1 cellular context compared by ENCODE assay signal in the genomic region with DNA sequence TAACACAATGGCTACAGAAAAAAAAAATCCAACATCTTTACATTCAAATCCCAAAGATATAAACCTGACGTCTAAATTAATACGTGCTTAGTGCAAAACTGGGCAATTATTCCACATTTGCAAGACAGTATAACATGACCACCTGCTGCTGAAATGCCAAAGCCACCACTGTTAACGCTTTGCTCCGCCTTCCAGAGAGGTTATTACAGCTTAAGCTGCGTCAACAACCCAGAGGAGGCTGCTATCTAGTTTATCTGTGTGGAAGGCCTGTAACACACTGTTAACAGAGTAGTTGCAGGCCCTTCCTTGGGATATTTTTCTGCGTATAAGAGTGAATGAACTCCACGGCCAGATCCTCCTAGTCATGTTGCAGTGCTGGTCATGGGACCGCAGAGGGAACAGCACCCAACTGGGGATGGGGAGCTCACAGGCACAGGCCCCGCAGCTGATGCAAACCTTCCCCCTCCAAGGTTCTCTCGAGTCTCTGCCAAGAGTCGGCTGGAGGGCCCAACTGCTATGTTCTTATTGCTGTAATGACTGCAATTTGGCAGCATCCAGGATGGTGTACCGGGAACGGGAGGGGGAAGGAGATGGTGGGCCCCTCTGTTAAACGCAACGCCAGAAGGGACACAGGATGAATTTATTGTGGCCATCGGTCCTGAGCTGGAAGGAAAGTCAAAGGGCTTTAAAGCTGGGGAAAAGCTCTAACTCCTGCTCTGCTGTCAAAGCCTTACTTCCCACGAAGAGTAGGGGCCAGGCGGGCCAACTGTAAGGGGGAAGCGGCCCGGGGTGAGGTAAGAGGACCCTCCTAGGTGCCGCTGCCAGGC.
TF ChIP-seq lines count a peak whose summit lies in the region.

No MANE protein-coding gene starts in this region.

TF ChIP-seq in HepG2, 621 proteins besides CTCF, POLR2A, EP300 and RAD21 (continued from another document and continues in another):
- TF ChIP-seq, protein P1, sequence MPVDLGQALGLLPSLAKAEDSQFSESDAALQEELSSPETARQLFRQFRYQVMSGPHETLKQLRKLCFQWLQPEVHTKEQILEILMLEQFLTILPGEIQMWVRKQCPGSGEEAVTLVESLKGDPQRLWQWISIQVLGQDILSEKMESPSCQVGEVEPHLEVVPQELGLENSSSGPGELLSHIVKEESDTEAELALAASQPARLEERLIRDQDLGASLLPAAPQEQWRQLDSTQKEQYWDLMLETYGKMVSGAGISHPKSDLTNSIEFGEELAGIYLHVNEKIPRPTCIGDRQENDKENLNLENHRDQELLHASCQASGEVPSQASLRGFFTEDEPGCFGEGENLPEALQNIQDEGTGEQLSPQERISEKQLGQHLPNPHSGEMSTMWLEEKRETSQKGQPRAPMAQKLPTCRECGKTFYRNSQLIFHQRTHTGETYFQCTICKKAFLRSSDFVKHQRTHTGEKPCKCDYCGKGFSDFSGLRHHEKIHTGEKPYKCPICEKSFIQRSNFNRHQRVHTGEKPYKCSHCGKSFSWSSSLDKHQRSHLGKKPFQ (CRISPR knock-in tag; IDR thresholded peaks at IDR 0.05; ENCODE audit: insufficient replicate concordance), result no peak
- TF ChIP-seq ARNTL (CRISPR knock-in tag; IDR thresholded peaks at IDR 0.05) (no peak), CAMTA2 (CRISPR knock-in tag; IDR thresholded peaks at IDR 0.05; ENCODE audit: borderline replicate concordance) (no peak), ARHGAP35 (CRISPR knock-in tag; IDR thresholded peaks at IDR 0.05; ENCODE audit: borderline replicate concordance) (no peak; the same call in 1 of the 2 replicates), TMF1 (CRISPR knock-in tag; IDR thresholded peaks at IDR 0.05; ENCODE audit: low read depth) (no peak; the same call in 1 of the 2 replicates), RELA (CRISPR knock-in tag; IDR thresholded peaks at IDR 0.05) (no peak), ZBTB7A (CRISPR knock-in tag; IDR thresholded peaks at IDR 0.05) (peak; percentile 43; the same call in 1 of the 2 replicates), REPIN1 (CRISPR knock-in tag; IDR thresholded peaks at IDR 0.05; ENCODE audit: borderline replicate concordance, low read depth) (peak; percentile 7; the same call in 1 of the 2 replicates), ZNF383 (CRISPR knock-in tag; IDR thresholded peaks at IDR 0.05; ENCODE audit: borderline replicate concordance) (no peak), FLYWCH1 (CRISPR knock-in tag; IDR thresholded peaks at IDR 0.05) (no peak), YY1 (IDR thresholded peaks at IDR 0.05; ENCODE audit: insufficient read depth, insufficient replicate concordance, low read depth, low read length) (no peak), ZNF124 (CRISPR knock-in tag; IDR thresholded peaks at IDR 0.05) (no peak; the same call in 1 of the 2 replicates), ZNF253 (CRISPR knock-in tag; IDR thresholded peaks at IDR 0.05; ENCODE audit: borderline replicate concordance) (no peak), CBX1 (IDR thresholded peaks at IDR 0.05; ENCODE audit: low read depth) (no peak), ZNF670 (CRISPR knock-in tag; IDR thresholded peaks at IDR 0.05; ENCODE audit: borderline replicate concordance) (no peak), ZNF878 (CRISPR knock-in tag; IDR thresholded peaks at IDR 0.05) (peak; percentile 51), POLR2AphosphoS2 (IDR thresholded peaks at IDR 0.05; ENCODE audit: low read depth, low read length) (no peak), FOXC1 (CRISPR knock-in tag; IDR thresholded peaks at IDR 0.05; ENCODE audit: borderline replicate concordance) (no peak), FOXK1 (CRISPR knock-in tag; IDR thresholded peaks at IDR 0.05; ENCODE audit: borderline replicate concordance, low read depth) (no peak), HOXD1 (CRISPR knock-in tag; IDR thresholded peaks at IDR 0.05) (no peak), ZSCAN30 (CRISPR knock-in tag; IDR thresholded peaks at IDR 0.05) (no peak; the same call in 1 of the 2 replicates)
- TF ChIP-seq, protein P2, sequence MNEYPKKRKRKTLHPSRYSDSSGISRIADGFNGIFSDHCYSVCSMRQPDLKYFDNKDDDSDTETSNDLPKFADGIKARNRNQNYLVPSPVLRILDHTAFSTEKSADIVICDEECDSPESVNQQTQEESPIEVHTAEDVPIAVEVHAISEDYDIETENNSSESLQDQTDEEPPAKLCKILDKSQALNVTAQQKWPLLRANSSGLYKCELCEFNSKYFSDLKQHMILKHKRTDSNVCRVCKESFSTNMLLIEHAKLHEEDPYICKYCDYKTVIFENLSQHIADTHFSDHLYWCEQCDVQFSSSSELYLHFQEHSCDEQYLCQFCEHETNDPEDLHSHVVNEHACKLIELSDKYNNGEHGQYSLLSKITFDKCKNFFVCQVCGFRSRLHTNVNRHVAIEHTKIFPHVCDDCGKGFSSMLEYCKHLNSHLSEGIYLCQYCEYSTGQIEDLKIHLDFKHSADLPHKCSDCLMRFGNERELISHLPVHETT (CRISPR knock-in tag; conservative IDR thresholded peaks at IDR 0.05), result 0 out of 2 replicates have a peak, but pooled peaks have one; percentile 16
- TF ChIP-seq, protein P3, sequence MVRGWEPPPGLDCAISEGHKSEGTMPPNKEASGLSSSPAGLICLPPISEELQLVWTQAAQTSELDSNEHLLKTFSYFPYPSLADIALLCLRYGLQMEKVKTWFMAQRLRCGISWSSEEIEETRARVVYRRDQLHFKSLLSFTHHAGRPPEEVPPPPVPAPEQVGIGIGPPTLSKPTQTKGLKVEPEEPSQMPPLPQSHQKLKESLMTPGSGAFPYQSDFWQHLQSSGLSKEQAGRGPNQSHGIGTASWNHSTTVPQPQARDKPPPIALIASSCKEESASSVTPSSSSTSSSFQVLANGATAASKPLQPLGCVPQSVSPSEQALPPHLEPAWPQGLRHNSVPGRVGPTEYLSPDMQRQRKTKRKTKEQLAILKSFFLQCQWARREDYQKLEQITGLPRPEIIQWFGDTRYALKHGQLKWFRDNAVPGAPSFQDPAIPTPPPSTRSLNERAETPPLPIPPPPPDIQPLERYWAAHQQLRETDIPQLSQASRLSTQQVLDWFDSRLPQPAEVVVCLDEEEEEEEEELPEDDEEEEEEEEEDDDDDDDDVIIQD (CRISPR knock-in tag; IDR thresholded peaks at IDR 0.05; ENCODE audit: low read depth), result no peak
- TF ChIP-seq, protein P4, sequence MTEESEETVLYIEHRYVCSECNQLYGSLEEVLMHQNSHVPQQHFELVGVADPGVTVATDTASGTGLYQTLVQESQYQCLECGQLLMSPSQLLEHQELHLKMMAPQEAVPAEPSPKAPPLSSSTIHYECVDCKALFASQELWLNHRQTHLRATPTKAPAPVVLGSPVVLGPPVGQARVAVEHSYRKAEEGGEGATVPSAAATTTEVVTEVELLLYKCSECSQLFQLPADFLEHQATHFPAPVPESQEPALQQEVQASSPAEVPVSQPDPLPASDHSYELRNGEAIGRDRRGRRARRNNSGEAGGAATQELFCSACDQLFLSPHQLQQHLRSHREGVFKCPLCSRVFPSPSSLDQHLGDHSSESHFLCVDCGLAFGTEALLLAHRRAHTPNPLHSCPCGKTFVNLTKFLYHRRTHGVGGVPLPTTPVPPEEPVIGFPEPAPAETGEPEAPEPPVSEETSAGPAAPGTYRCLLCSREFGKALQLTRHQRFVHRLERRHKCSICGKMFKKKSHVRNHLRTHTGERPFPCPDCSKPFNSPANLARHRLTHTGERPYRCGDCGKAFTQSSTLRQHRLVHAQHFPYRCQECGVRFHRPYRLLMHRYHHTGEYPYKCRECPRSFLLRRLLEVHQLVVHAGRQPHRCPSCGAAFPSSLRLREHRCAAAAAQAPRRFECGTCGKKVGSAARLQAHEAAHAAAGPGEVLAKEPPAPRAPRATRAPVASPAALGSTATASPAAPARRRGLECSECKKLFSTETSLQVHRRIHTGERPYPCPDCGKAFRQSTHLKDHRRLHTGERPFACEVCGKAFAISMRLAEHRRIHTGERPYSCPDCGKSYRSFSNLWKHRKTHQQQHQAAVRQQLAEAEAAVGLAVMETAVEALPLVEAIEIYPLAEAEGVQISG (CRISPR knock-in tag; IDR thresholded peaks at IDR 0.05), result no peak
- TF ChIP-seq, protein P5, sequence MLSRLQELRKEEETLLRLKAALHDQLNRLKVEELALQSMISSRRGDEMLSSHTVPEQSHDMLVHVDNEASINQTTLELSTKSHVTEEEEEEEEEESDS (CRISPR knock-in tag; IDR thresholded peaks at IDR 0.05; ENCODE audit: borderline replicate concordance), result no peak
- TF ChIP-seq, protein P6, sequence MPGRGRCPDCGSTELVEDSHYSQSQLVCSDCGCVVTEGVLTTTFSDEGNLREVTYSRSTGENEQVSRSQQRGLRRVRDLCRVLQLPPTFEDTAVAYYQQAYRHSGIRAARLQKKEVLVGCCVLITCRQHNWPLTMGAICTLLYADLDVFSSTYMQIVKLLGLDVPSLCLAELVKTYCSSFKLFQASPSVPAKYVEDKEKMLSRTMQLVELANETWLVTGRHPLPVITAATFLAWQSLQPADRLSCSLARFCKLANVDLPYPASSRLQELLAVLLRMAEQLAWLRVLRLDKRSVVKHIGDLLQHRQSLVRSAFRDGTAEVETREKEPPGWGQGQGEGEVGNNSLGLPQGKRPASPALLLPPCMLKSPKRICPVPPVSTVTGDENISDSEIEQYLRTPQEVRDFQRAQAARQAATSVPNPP (CRISPR knock-in tag; IDR thresholded peaks at IDR 0.05), result no peak
- TF ChIP-seq, protein P7, sequence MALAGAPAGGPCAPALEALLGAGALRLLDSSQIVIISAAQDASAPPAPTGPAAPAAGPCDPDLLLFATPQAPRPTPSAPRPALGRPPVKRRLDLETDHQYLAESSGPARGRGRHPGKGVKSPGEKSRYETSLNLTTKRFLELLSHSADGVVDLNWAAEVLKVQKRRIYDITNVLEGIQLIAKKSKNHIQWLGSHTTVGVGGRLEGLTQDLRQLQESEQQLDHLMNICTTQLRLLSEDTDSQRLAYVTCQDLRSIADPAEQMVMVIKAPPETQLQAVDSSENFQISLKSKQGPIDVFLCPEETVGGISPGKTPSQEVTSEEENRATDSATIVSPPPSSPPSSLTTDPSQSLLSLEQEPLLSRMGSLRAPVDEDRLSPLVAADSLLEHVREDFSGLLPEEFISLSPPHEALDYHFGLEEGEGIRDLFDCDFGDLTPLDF (CRISPR knock-in tag; IDR thresholded peaks at IDR 0.05), result no peak
- TF ChIP-seq, protein P8, sequence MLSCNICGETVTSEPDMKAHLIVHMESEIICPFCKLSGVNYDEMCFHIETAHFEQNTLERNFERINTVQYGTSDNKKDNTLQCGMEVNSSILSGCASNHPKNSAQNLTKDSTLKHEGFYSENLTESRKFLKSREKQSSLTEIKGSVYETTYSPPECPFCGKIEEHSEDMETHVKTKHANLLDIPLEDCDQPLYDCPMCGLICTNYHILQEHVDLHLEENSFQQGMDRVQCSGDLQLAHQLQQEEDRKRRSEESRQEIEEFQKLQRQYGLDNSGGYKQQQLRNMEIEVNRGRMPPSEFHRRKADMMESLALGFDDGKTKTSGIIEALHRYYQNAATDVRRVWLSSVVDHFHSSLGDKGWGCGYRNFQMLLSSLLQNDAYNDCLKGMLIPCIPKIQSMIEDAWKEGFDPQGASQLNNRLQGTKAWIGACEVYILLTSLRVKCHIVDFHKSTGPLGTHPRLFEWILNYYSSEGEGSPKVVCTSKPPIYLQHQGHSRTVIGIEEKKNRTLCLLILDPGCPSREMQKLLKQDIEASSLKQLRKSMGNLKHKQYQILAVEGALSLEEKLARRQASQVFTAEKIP (CRISPR knock-in tag; IDR thresholded peaks at IDR 0.05; ENCODE audit: borderline replicate concordance), result no peak
- TF ChIP-seq, protein P9, sequence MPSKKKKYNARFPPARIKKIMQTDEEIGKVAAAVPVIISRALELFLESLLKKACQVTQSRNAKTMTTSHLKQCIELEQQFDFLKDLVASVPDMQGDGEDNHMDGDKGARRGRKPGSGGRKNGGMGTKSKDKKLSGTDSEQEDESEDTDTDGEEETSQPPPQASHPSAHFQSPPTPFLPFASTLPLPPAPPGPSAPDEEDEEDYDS (CRISPR knock-in tag; IDR thresholded peaks at IDR 0.05), result peak; percentile 57; the same call in 1 of the 2 replicates
- TF ChIP-seq, protein P10, sequence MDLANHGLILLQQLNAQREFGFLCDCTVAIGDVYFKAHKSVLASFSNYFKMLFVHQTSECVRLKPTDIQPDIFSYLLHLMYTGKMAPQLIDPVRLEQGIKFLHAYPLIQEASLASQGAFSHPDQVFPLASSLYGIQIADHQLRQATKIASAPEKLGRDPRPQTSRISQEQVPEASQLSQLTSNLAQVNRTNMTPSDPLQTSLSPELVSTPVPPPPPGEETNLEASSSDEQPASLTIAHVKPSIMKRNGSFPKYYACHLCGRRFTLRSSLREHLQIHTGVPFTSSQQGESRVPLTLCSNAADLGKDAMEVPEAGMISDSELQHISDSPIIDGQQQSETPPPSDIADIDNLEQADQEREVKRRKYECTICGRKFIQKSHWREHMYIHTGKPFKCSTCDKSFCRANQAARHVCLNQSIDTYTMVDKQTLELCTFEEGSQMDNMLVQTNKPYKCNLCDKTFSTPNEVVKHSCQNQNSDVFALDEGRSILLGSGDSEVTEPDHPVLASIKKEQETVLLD (CRISPR knock-in tag; IDR thresholded peaks at IDR 0.05; ENCODE audit: low read depth), result no peak
- TF ChIP-seq, protein P11, sequence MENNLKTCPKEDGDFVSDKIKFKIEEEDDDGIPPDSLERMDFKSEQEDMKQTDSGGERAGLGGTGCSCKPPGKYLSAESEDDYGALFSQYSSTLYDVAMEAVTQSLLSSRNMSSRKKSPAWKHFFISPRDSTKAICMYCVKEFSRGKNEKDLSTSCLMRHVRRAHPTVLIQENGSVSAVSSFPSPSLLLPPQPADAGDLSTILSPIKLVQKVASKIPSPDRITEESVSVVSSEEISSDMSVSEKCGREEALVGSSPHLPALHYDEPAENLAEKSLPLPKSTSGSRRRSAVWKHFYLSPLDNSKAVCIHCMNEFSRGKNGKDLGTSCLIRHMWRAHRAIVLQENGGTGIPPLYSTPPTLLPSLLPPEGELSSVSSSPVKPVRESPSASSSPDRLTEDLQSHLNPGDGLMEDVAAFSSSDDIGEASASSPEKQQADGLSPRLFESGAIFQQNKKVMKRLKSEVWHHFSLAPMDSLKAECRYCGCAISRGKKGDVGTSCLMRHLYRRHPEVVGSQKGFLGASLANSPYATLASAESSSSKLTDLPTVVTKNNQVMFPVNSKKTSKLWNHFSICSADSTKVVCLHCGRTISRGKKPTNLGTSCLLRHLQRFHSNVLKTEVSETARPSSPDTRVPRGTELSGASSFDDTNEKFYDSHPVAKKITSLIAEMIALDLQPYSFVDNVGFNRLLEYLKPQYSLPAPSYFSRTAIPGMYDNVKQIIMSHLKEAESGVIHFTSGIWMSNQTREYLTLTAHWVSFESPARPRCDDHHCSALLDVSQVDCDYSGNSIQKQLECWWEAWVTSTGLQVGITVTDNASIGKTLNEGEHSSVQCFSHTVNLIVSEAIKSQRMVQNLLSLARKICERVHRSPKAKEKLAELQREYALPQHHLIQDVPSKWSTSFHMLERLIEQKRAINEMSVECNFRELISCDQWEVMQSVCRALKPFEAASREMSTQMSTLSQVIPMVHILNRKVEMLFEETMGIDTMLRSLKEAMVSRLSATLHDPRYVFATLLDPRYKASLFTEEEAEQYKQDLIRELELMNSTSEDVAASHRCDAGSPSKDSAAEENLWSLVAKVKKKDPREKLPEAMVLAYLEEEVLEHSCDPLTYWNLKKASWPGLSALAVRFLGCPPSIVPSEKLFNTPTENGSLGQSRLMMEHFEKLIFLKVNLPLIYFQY (CRISPR knock-in tag; IDR thresholded peaks at IDR 0.05; ENCODE audit: borderline replicate concordance), result no peak; the same call in 1 of the 2 replicates
- TF ChIP-seq, protein P12, sequence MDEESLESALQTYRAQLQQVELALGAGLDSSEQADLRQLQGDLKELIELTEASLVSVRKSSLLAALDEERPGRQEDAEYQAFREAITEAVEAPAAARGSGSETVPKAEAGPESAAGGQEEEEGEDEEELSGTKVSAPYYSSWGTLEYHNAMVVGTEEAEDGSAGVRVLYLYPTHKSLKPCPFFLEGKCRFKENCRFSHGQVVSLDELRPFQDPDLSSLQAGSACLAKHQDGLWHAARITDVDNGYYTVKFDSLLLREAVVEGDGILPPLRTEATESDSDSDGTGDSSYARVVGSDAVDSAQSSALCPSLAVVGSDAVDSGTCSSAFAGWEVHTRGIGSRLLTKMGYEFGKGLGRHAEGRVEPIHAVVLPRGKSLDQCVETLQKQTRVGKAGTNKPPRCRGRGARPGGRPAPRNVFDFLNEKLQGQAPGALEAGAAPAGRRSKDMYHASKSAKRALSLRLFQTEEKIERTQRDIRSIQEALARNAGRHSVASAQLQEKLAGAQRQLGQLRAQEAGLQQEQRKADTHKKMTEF (CRISPR knock-in tag; IDR thresholded peaks at IDR 0.05), result peak; percentile 23; the same call in 1 of the 2 replicates
